In the genomic region with DNA sequence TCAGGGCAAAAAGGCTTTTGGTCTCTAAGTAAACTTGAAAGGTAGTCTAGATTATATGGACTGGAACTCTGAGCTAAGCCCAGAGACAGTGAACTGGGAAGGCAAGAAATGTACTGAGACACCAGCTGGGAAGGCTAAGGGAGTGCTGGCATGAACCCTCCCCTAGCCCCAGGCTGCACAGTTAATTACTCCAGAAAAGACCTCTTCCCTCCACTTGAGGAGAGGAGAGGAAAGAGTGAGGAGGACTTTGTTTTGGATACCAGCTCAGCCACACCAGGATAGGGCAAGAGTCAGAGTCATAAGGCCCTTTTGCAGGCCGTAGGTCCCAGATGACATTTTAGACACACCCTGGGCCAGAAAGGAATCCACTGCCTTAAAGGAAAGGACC, we compare ENCODE assay signal across 28 cellular contexts.
"Had no signal": no experiment of that assay in that cellular context is flagged by ENCODE, and none has a peak within 500 bp of the region (broad histone marks: within the 10 kb centered on the region; RNA-seq: fewer than 3 reads in every experiment).

No MANE protein-coding gene starts in this region.

- DNase-seq: activated CD4-positive, alpha-beta memory T cell treated with anti-CD3 and anti-CD28 coated beads for 36 hours; activated CD4-positive, alpha-beta T cell treated with anti-CD3 and anti-CD28 coated beads for 36 hours; activated CD4-positive, alpha-beta T cell treated with anti-CD3 and anti-CD28 coated beads, Interleukin-2, amount 10 ng/mL, durations not matched to agents 24 days and 14 days; activated CD4-positive, CD25-positive, alpha-beta regulatory T cell; activated CD4-positive, CD25-positive, alpha-beta regulatory T cell treated with anti-CD3 and anti-CD28 coated beads, Interleukin-2, amount 50 U/mL, for 72 hours; activated CD8-positive, alpha-beta memory T cell treated with anti-CD3 and anti-CD28 coated beads, Interleukin-2, amount 10 ng/mL, durations not matched to agents 7 days and 5 days; activated CD8-positive, alpha-beta memory T cell treated with anti-CD3 and anti-CD28 coated beads, Interleukin-2, amount 50 U/mL, for 4 hours; activated CD8-positive, alpha-beta T cell treated with anti-CD3 and anti-CD28 coated beads, Interleukin-2, amount 10 ng/mL, durations not matched to agents 7 days and 5 days; activated effector memory CD4-positive, alpha-beta T cell treated with anti-CD3 and anti-CD28 coated beads, Interleukin-2, amount 50 U/mL, for 16 hours; activated naive CD4-positive, alpha-beta T cell; activated naive CD4-positive, alpha-beta T cell treated with anti-CD3 and anti-CD28 coated beads, Interleukin-2, amount 10 ng/mL, durations not matched to agents 7 days and 5 days; activated naive CD8-positive, alpha-beta T cell treated with anti-CD3 and anti-CD28 coated beads, Interleukin-2, amount 10 ng/mL, durations not matched to agents 7 days and 5 days; activated T-cell treated with anti-CD3 and anti-CD28 coated beads, Interleukin-2, amount 50 U/mL, for 1 hour; activated T-cell treated with anti-CD3 and anti-CD28 coated beads, Interleukin-2, amount 50 U/mL, for 48 hours; central memory CD4-positive, alpha-beta T cell; cerebellar nuclear complex; colonic mucosa; effector CD8-positive, alpha-beta T cell; esophagus squamous epithelium; foreskin melanocyte; heart right ventricle; T-helper 2 cell had no signal

- H3K27me3 ChIP-seq: ascending aorta, breast epithelium, cardiac muscle cell, colonic mucosa, gastroesophageal sphincter had no signal

- ATAC-seq: activated CD4-positive, alpha-beta T cell treated with anti-CD3 and anti-CD28 coated beads for 36 hours; activated CD8-positive, alpha-beta memory T cell treated with anti-CD3 and anti-CD28 coated beads, Interleukin-2, amount 10 ng/mL, durations not matched to agents 7 days and 5 days; activated CD8-positive, alpha-beta T cell treated with anti-CD3 and anti-CD28 coated beads, Interleukin-2, amount 10 ng/mL, durations not matched to agents 7 days and 5 days; activated naive CD4-positive, alpha-beta T cell treated with anti-CD3 and anti-CD28 coated beads, Interleukin-2, amount 50 U/mL, for 72 hours; gastroesophageal sphincter; heart right ventricle had no signal

- H3K9me3 ChIP-seq: colonic mucosa, esophagus squamous epithelium had no signal

- H3K4me1 ChIP-seq: ascending aorta, breast epithelium, colonic mucosa, esophagus squamous epithelium, heart right ventricle had no signal

- H3K4me3 ChIP-seq: ascending aorta, breast epithelium, cardiac muscle cell, colonic mucosa, esophagus squamous epithelium, gastroesophageal sphincter, heart right ventricle had no signal

- H3K27ac ChIP-seq: ascending aorta, breast epithelium, cardiac muscle cell, colonic mucosa, epithelial cell of prostate, esophagus squamous epithelium, gastroesophageal sphincter, heart right ventricle had no signal

- H3K36me3 ChIP-seq: ascending aorta, breast epithelium, cardiac muscle cell, colonic mucosa, esophagus squamous epithelium, gastroesophageal sphincter, heart right ventricle had no signal
